Comparison of ENCODE assay signal across 33 cellular contexts in genomic region chr6:121811106-121811505, GRCh38.
"Had no signal": no experiment of that assay in that cellular context is flagged by ENCODE, and none has a peak within 500 bp of the region (broad histone marks: within the 10 kb centered on the region; RNA-seq: fewer than 3 reads in every experiment).

No MANE protein-coding gene starts in this region.

- H3K4me3 Mint-ChIP-seq: activated B cell treated with CpG ODN at 0.5 μM for 24 hours; activated CD4-positive, alpha-beta memory T cell treated with anti-CD3 and anti-CD28 coated beads for 36 hours; activated naive CD4-positive, alpha-beta T cell treated with anti-CD3 and anti-CD28 coated beads for 36 hours; activated T-cell treated with anti-CD3 and anti-CD28 coated beads, Interleukin-2, amount 50 U/mL, for 4 hours; activated T-helper 1 cell treated with anti-CD3 and anti-CD28 coated beads, Interleukin-12 subunit alpha, Interleukin-12 subunit beta, Interleukin-2, Interleukin-4 antibody, amounts not matched to agents 30 ng/mL and 10 ng/mL and 1 ng/mL, durations not matched to agents 14 hours and 24 hours and 36 hours; brain; T-cell had no signal

- H3K36me3 ChIP-seq: Peyer's patch had no signal

- H3K9me3 ChIP-seq: Peyer's patch had no signal

- DNase-seq: activated B cell treated with CpG ODN at 0.5 μM for 24 hours; activated CD4-positive, alpha-beta memory T cell treated with anti-CD3 and anti-CD28 coated beads for 36 hours; activated CD4-positive, alpha-beta T cell treated with anti-CD3 and anti-CD28 coated beads for 4 hours; activated CD4-positive, alpha-beta T cell treated with anti-CD3 and anti-CD28 coated beads, Interleukin-2, amount 50 U/mL, for 1 hour; activated CD4-positive, CD25-positive, alpha-beta regulatory T cell treated with anti-CD3 and anti-CD28 coated beads, Interleukin-2, amount 50 U/mL, for 72 hours; activated CD8-positive, alpha-beta memory T cell treated with anti-CD3 and anti-CD28 coated beads, Interleukin-2, amount 50 U/mL, for 4 hours; activated gamma-delta T cell treated with Interleukin-2 at 50 U/mL for 16 hours; activated naive CD4-positive, alpha-beta T cell treated with anti-CD3 and anti-CD28 coated beads for 36 hours; activated T-cell treated with anti-CD3 and anti-CD28 coated beads for 4 hours; activated T-cell treated with anti-CD3 and anti-CD28 coated beads, Interleukin-2, amount 50 U/mL, for 4 hours; caudate nucleus; NCI-H1092 treated with DMSO at 0.1 percent for 48 hours; NCI-H1417 treated with DMSO at 0.1 percent for 48 hours; NCI-H187 treated with DMSO at 0.1 percent for 48 hours; NCI-H2081; NCI-H2171 treated with DMSO at 0.1 percent for 48 hours; NCI-H2227 treated with DMSO at 0.1 percent for 48 hours; NCI-H446 treated with DMSO at 0.1 percent for 48 hours; NCI-H524; NCI-H69; NCI-H82; Peyer's patch; RPMI8226; SHP77 treated with DMSO at 0.1 percent for 48 hours; T-cell; T-helper 2 cell; T-helper 9 cell had no signal

- H3K9me3 Mint-ChIP-seq: activated B cell treated with CpG ODN at 0.5 μM for 24 hours; activated CD4-positive, alpha-beta memory T cell treated with anti-CD3 and anti-CD28 coated beads for 36 hours; activated naive CD4-positive, alpha-beta T cell treated with anti-CD3 and anti-CD28 coated beads for 36 hours; activated naive CD4-positive, alpha-beta T cell treated with anti-CD3 and anti-CD28 coated beads, Interleukin-2, amount 50 U/mL, for 72 hours; activated T-cell treated with anti-CD3 and anti-CD28 coated beads, Interleukin-2, amount 50 U/mL, for 4 hours; activated T-helper 1 cell treated with anti-CD3 and anti-CD28 coated beads, Interleukin-12 subunit alpha, Interleukin-12 subunit beta, Interleukin-2, Interleukin-4 antibody, amounts not matched to agents 30 ng/mL and 10 ng/mL and 1 ng/mL, durations not matched to agents 14 hours and 24 hours and 36 hours; T-cell had no signal

- H3K4me1 ChIP-seq: Peyer's patch had no signal

- H3K27ac Mint-ChIP-seq: activated B cell treated with CpG ODN at 0.5 μM for 24 hours; activated CD4-positive, alpha-beta memory T cell treated with anti-CD3 and anti-CD28 coated beads for 36 hours; activated naive CD4-positive, alpha-beta T cell treated with anti-CD3 and anti-CD28 coated beads for 36 hours; activated naive CD4-positive, alpha-beta T cell treated with anti-CD3 and anti-CD28 coated beads, Interleukin-2, amount 50 U/mL, for 72 hours; activated T-helper 1 cell treated with anti-CD3 and anti-CD28 coated beads, Interleukin-12 subunit alpha, Interleukin-12 subunit beta, Interleukin-2, Interleukin-4 antibody, amounts not matched to agents 30 ng/mL and 10 ng/mL and 1 ng/mL, durations not matched to agents 14 hours and 24 hours and 36 hours; T-cell had no signal

- ATAC-seq: activated naive CD4-positive, alpha-beta T cell treated with anti-CD3 and anti-CD28 coated beads, Interleukin-2, amount 50 U/mL, for 72 hours; activated T-cell treated with anti-CD3 and anti-CD28 coated beads, Interleukin-2, amount 50 U/mL, for 4 hours; K562; SK-N-SH treated with all-trans-retinoic acid at 6 μM for 48 hours; T-cell had no signal

- H3K27ac ChIP-seq: Peyer's patch, VCaP had no signal

- H3K4me1 Mint-ChIP-seq: activated B cell treated with CpG ODN at 0.5 μM for 24 hours, brain, T-cell had no signal

- H3K36me3 Mint-ChIP-seq: activated CD4-positive, alpha-beta memory T cell treated with anti-CD3 and anti-CD28 coated beads for 36 hours; activated naive CD4-positive, alpha-beta T cell treated with anti-CD3 and anti-CD28 coated beads, Interleukin-2, amount 50 U/mL, for 72 hours; brain; T-cell had no signal

- H3K4me3 ChIP-seq: K562, Peyer's patch had no signal

- H3K27me3 ChIP-seq: Peyer's patch had no signal

- H3K27me3 Mint-ChIP-seq: activated B cell treated with CpG ODN at 0.5 μM for 24 hours; activated CD4-positive, alpha-beta memory T cell treated with anti-CD3 and anti-CD28 coated beads for 36 hours; brain; T-cell had no signal
